ENCODE assay signal across 1 cellular context in the genomic region with DNA sequence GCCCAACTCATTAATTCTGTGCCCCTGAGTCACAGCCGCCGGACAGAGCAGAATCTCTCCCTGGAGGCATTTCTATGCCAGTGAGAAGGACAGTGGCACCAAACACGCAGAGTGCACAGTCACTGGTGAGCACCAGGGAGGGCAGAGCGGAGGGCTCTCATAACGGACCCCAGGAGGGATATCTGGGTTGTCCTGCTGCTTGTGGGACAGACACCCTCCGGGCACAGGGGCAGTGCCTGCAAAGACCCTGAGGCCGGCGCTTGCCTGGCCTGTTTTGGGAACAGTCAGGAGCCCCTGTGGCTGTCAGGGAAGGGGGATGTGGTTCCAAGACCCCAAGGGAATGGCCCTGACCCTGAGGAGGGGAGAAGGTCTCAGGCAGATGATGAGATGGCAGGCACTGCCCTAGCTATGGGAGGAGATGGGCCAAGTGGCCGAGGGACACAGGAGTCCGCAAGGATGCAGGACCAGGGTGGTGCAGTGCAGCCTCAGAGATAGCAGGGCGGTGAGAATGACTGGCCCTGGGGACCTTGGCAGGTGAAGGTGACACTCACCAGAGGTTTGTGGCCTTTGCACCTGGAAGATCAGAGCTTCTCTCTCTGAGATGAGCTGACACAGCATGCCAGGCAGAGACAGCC.
TF ChIP-seq lines count a peak whose summit lies in the region.

No MANE protein-coding gene starts in this region.

TF ChIP-seq in HepG2, 621 proteins besides CTCF, POLR2A, EP300 and RAD21 (continued from another document):
- no peak for TF ChIP-seq HOXA3 (CRISPR knock-in tag; IDR thresholded peaks at IDR 0.05)
